In the genomic region with DNA sequence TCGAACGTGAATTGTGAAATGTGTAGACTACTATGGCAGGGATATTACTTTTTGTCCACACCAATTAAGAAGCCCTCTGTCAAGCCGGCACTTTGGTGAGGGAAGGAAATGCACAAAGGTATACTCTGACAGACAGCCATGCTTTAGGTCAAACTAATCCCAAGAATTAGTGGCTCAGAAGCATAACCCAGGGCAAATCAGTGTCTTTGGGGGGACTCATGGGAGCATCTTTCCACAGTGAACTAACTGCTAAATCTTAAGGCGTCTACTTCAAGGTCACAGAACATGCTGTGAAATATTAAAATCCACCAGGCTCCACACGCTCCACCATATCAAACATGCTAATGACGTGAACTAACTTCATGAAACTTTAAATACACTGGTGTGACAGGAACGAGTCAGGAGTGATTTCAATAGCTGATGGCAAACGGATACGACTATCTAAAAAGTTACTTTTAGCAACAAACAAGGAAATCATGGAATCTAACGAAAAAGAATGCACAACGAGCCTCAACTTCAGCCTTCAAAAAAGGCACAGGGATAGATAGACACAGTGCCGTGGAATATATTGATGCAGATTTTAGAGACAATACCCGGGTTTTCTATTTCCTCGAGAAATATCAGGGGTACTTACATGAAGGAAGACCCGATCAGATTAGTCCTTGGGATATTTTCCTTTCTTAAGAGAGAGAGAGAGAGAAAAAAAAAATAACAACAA, we compare ENCODE assay signal across 8 cellular contexts. TPM values are rescaled to one million over a fixed set of nuclear protein-coding genes. Genes with fewer than 3 reads are reported as not detected.
DNase-seq lines count a peak whose midpoint lies in the region; ATAC-seq lines count a peak whose summit lies in the region.

No MANE protein-coding gene starts in this region.

- H3K4me1 ChIP-seq in aorta (ENCODE audit: control insufficient read depth in 1 of 2, insufficient read depth in 2 of 2, low read length in 2 of 2), result no peaks in the 10 kb centered on the region

- H3K27me3 ChIP-seq in aorta (ENCODE audit: control insufficient read depth in 1 of 2, insufficient read depth in 2 of 2, low read length in 1 of 2), result no peaks in the 10 kb centered on the region

- no peaks in the 10 kb centered on the region for H3K36me3 ChIP-seq in aorta (ENCODE audit: control insufficient read depth in 1 of 2, insufficient read depth in 2 of 2, low read length in 1 of 2)

- H3K9me3 ChIP-seq in aorta (ENCODE audit: control insufficient read depth, low read length), result no peaks in the 10 kb centered on the region

- WGBS in aorta, 2 donors, result 0% methylated on average over 15 of the region's 15 CpGs

- intact Hi-C loops in aorta (cut with DNase I), result loop anchor here (1.0 to 10.0 kb wide), 9 partner anchors 45 to 1382 kb away; no protein-coding TSS in a partner anchor

- peak; percentile 8 for ATAC-seq in aorta (ENCODE audit: low FRiP score)

- peak overlapping the region; percentile 100 for H3K4me3 ChIP-seq in aorta (ENCODE audit: low read length in 2 of 2)

- H3K27ac ChIP-seq in cingulate gyrus (ENCODE audit: low read depth, low read length), result peak overlapping the region; percentile 92
- H3K27ac ChIP-seq in aorta (ENCODE audit: low read depth in 1 of 2, low read length in 2 of 2), result peak overlapping the region; percentile 46 to 73

- DNase-seq in ELR (ENCODE audit: low read depth) (peak; percentile 12), NCI-H748 (lab: John Stamatoyannopoulos, UW; ENCODE audit: unreplicated experiment) (peak; percentile 56), midbrain (lab: John Stamatoyannopoulos, UW) (peak; percentile 35), aorta (no peak), GDM1 (lab: John Stamatoyannopoulos, UW) (no peak), GF-D8 (lab: John Stamatoyannopoulos, UW) (no peak)
- DNase-seq in activated CD8-positive, alpha-beta memory T cell treated with anti-CD3 and anti-CD28 coated beads, Interleukin-2, amount 50 U/mL, for 4 hours, result no peak

RNA-seq across cellular contexts. Expression of a gene that starts 0.5 kb away (rescaled TPM):
- total RNA-seq in aorta, result 100 to 1,000 TPM; 137 to 186 TPM
- polyA plus RNA-seq in aorta, result 10 to 100 TPM; 22.0 to 23.7 TPM

Comparison
In these comparisons a context has a peak if more than half of its experiments do, and no peak if none do; other contexts are left out.
1. DNase-seq: peak in ELR (single experiment), NCI-H748 (single experiment) and midbrain (single experiment); none in aorta (0 of 2), GDM1 (single experiment), activated CD8-positive, alpha-beta memory T cell treated with anti-CD3 and anti-CD28 coated beads, Interleukin-2, amount 50 U/mL, for 4 hours (single experiment) and GF-D8 (single experiment).